In the genomic region with DNA sequence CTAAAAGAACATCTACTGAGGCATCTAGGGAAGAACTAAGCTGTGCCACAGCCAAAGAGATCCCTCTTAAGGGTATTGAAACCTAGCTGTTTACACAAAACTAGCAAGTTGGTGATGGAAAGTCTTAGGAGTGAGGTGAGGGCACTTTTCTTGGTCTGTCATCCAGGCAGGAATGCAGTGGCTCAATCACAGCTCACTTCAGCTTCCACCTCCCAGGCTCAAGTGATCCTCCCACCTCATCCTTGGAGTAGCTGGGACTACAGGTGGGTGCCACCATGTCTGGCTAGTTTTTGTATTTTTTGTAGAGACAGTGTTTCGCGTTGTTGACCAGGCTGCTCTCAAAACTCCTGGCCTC, we compare ENCODE assay signal across 9 cellular contexts. TPM values are rescaled to one million over a fixed set of nuclear protein-coding genes. Genes with fewer than 3 reads are reported as not detected.
DNase-seq lines count a peak whose midpoint lies in the region; ATAC-seq and TF ChIP-seq lines count a peak whose summit lies in the region.
"Had no signal": no experiment of that assay in that cellular context is flagged by ENCODE, and none has a peak within 500 bp of the region (broad histone marks: within the 10 kb centered on the region; RNA-seq: fewer than 3 reads in every experiment).

No MANE protein-coding gene starts in this region.

- TF ChIP-seq CTCF in CD8-positive, alpha-beta T cell (IDR thresholded peaks at IDR 0.05), result no peak
- TF ChIP-seq CTCF in OCI-LY1 (IDR thresholded peaks at IDR 0.05; ENCODE audit: low read length) (no peak), endodermal cell (conservative IDR thresholded peaks at IDR 0.05) (no peak), osteocyte (IDR thresholded peaks at IDR 0.05) (no peak)

- peaks cover 31% of the 10 kb centered on the region for H3K36me3 ChIP-seq in CD8-positive, alpha-beta T cell (ENCODE audit: insufficient read depth, low read length)
- H3K36me3 ChIP-seq in OCI-LY1 (ENCODE audit: insufficient read depth, low read length), result peaks cover 24% of the 10 kb centered on the region; the same call in 1 of the 2 replicates
- peaks cover 46% of the 10 kb centered on the region for H3K36me3 ChIP-seq in endodermal cell (ENCODE audit: control insufficient read depth, insufficient read depth, low read length)

- no peak for DNase-seq in CD8-positive, alpha-beta T cell
- no peak for DNase-seq in endodermal cell
- DNase-seq in osteocyte (ENCODE audit: extremely low spot score, unreplicated experiment), result no peak
- no peak for DNase-seq in D341Med (ENCODE audit: low spot score)
- DNase-seq: stimulated activated CD4-positive, alpha-beta T cell treated with anti-CD3 and anti-CD28 coated beads, Interleukin-4, amount 100 ng/mL, for 1 hour had no signal

- no peaks in the 10 kb centered on the region for H3K9me3 Mint-ChIP-seq in CD8-positive, alpha-beta T cell
- no peaks in the 10 kb centered on the region for H3K9me3 Mint-ChIP-seq in endodermal cell
- no peaks in the 10 kb centered on the region for H3K9me3 Mint-ChIP-seq in osteocyte (ENCODE audit: unreplicated experiment)

- POLR2A ChIA-PET in CD8-positive, alpha-beta T cell (lab: Charles Lee), result interaction anchor here (0.7 to 3.6 kb wide), 7 partner anchors 10 to 265 kb away, joined by 3 to 25 read pairs (median 5); a partner anchor contains a TSS

- H4K20me1 ChIP-seq in OCI-LY1 (ENCODE audit: insufficient read depth, low read length), result no peaks in the 10 kb centered on the region

- peak overlapping the region; percentile 69 for H3K4me3 ChIP-seq in CD8-positive, alpha-beta T cell (ENCODE audit: low read depth, low read length)
- H3K4me3 ChIP-seq in OCI-LY1 (ENCODE audit: low read depth, low read length, poor library complexity, severe bottlenecking), result no peak overlapping the region
- peak overlapping the region; percentile 98 for H3K4me3 ChIP-seq in endodermal cell (ENCODE audit: low read length)

- intact Hi-C loops in CD8-positive, alpha-beta T cell (cut with DNase I, micrococcal nuclease), result loop anchor here in 1 of 2 experiments (5.0 kb wide), 1 partner anchor 45 kb away; no protein-coding TSS in a partner anchor

- peak overlapping the region; percentile 95 for H3K4me3 Mint-ChIP-seq in CD8-positive, alpha-beta T cell
- H3K4me3 Mint-ChIP-seq in endodermal cell (peak overlapping the region; percentile 84), osteocyte (ENCODE audit: unreplicated experiment) (peak overlapping the region; percentile 92)

- peak overlapping the region; percentile 97 for H3K27ac Mint-ChIP-seq in CD8-positive, alpha-beta T cell
- no peak overlapping the region for H3K27ac Mint-ChIP-seq in endodermal cell
- H3K27ac Mint-ChIP-seq in osteocyte (ENCODE audit: unreplicated experiment), result peak overlapping the region; percentile 88

- ATAC-seq in CD8-positive, alpha-beta T cell, result no peak
- ATAC-seq in GM21390 (IDR thresholded peaks at IDR 0.05; ENCODE audit: unreplicated experiment) (no peak), GM21737 (IDR thresholded peaks at IDR 0.05; ENCODE audit: unreplicated experiment) (no peak), GM21619 (IDR thresholded peaks at IDR 0.05; ENCODE audit: unreplicated experiment) (no peak)

- CTCF ChIA-PET in CD8-positive, alpha-beta T cell (lab: Charles Lee), result interaction anchor here (0.6 to 10.6 kb wide), 4 partner anchors 10 to 78 kb away, joined by 3 to 76 read pairs (median 31); no protein-coding TSS in a partner anchor

- H3K9ac ChIP-seq in OCI-LY1 (ENCODE audit: low read length) (no peak overlapping the region), endodermal cell (ENCODE audit: extremely low read depth, low read length, poor library complexity, severe bottlenecking) (no peak overlapping the region)

- H3K79me2 ChIP-seq in OCI-LY1 (ENCODE audit: insufficient read depth, low read length), result no peaks in the 10 kb centered on the region

- H3K27me3 Mint-ChIP-seq in CD8-positive, alpha-beta T cell (ENCODE audit: low read depth), result no peaks in the 10 kb centered on the region
- peaks cover 14% of the 10 kb centered on the region for H3K27me3 Mint-ChIP-seq in endodermal cell (ENCODE audit: insufficient read depth)
- no peaks in the 10 kb centered on the region for H3K27me3 Mint-ChIP-seq in osteocyte (ENCODE audit: unreplicated experiment)

- no peaks in the 10 kb centered on the region for H3K9me2 ChIP-seq in OCI-LY1 (ENCODE audit: low read depth, low read length)

- no peaks in the 10 kb centered on the region for H3K9me3 ChIP-seq in CD8-positive, alpha-beta T cell (ENCODE audit: low read length)
- H3K9me3 ChIP-seq in OCI-LY1 (ENCODE audit: low read length), result no peaks in the 10 kb centered on the region
- no peaks in the 10 kb centered on the region for H3K9me3 ChIP-seq in endodermal cell (ENCODE audit: control insufficient read depth, low read length)

- H2AFZ ChIP-seq in OCI-LY1 (ENCODE audit: low read length), result no peak overlapping the region

- no peak overlapping the region; the same call in 1 of the 2 replicates for H3K4me2 ChIP-seq in OCI-LY1 (ENCODE audit: low read length)

- H3K27ac ChIP-seq in CD8-positive, alpha-beta T cell (ENCODE audit: low read depth, low read length), result no peak overlapping the region
- H3K27ac ChIP-seq in OCI-LY1 (ENCODE audit: low read depth, low read length, poor library complexity, severe bottlenecking), result peak overlapping the region; percentile 78
- H3K27ac ChIP-seq in endodermal cell (ENCODE audit: low read depth, low read length), result no peak overlapping the region

- no peaks in the 10 kb centered on the region for H3K27me3 ChIP-seq in CD8-positive, alpha-beta T cell (ENCODE audit: insufficient read depth, low read length)
- H3K27me3 ChIP-seq in OCI-LY1 (ENCODE audit: insufficient read depth, low read length) (no peaks in the 10 kb centered on the region), endodermal cell (ENCODE audit: control insufficient read depth, insufficient read depth, low read length, poor library complexity, severe bottlenecking) (no peaks in the 10 kb centered on the region)

- peaks cover 75% of the 10 kb centered on the region for H3K4me1 Mint-ChIP-seq in CD8-positive, alpha-beta T cell (ENCODE audit: low read depth)
- H3K4me1 Mint-ChIP-seq in endodermal cell, result peaks cover 14% of the 10 kb centered on the region
- peaks cover 42% of the 10 kb centered on the region for H3K4me1 Mint-ChIP-seq in osteocyte (ENCODE audit: unreplicated experiment)

- H3K36me3 Mint-ChIP-seq in CD8-positive, alpha-beta T cell, result peaks cover 59% of the 10 kb centered on the region
- H3K36me3 Mint-ChIP-seq in endodermal cell (ENCODE audit: low read depth) (peaks cover 43% of the 10 kb centered on the region), osteocyte (ENCODE audit: unreplicated experiment) (peaks cover 32% of the 10 kb centered on the region)

- H3F3A ChIP-seq in OCI-LY1 (ENCODE audit: insufficient read depth, low read length), result no peaks in the 10 kb centered on the region

- H3K4me1 ChIP-seq in CD8-positive, alpha-beta T cell (ENCODE audit: insufficient read depth, low read length), result peaks cover 26% of the 10 kb centered on the region
- H3K4me1 ChIP-seq in OCI-LY1 (ENCODE audit: insufficient read depth, low read length, severe bottlenecking) (peaks cover 22% of the 10 kb centered on the region), endodermal cell (ENCODE audit: control insufficient read depth, insufficient read depth, low read length) (no peaks in the 10 kb centered on the region)

- 95 to 97% methylated on average over 2 of the region's 2 CpGs for WGBS in endodermal cell (ENCODE audit: insufficient coverage in 1 of 2, insufficient read length in 1 of 2), 2 experiments

RNA-seq across cellular contexts. Expression of a gene that starts 2.4 kb away (rescaled TPM):
- 10 to 100 TPM; 82.5 to 90.1 TPM for total RNA-seq in CD8-positive, alpha-beta T cell
- total RNA-seq in endodermal cell, result 10 to 100 TPM; 42.9 to 46.0 TPM
- polyA plus RNA-seq in endodermal cell (2013, experiment 1 of 2), result 69.7 TPM
- polyA plus RNA-seq in endodermal cell (2013, experiment 2 of 2), result 66.1 TPM
- 50.1 and 52.2 TPM in 2 replicates for total RNA-seq in osteocyte
